ENCODE assay signal across 32 cellular contexts in the genomic region with DNA sequence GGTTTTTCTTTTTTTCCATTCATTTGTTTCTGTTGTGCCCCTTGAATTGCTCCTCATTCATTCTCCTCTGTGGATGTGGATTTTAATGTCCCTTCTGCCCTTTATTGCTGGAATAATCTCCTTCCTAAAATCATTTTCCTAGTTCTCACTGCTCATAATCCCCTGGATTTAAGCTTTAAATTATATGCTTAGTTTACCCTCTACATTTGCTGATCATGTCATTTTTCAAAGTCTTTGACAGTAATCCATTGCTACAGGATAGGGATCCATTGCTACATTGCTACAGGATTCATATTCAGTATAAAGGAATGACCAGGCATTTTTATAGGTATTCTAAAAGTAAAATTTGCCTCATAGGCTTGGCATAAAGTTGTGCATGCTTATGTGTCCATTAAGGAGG.
"Had no signal": no experiment of that assay in that cellular context is flagged by ENCODE, and none has a peak within 500 bp of the region (broad histone marks: within the 10 kb centered on the region; RNA-seq: fewer than 3 reads in every experiment).

No MANE protein-coding gene starts in this region.

- H3K4me3 ChIP-seq: ascending aorta, cardiac muscle cell had no signal

- H3K36me3 ChIP-seq: ascending aorta, cardiac muscle cell had no signal

- H3K9me3 ChIP-seq: ascending aorta had no signal

- H3K4me1 ChIP-seq: ascending aorta had no signal

- FAIRE-seq: bronchial epithelial cell, TTC549 had no signal

- H3K27me3 ChIP-seq: ascending aorta, cardiac muscle cell had no signal

- H3K27ac ChIP-seq: ascending aorta, cardiac muscle cell, VCaP had no signal

- DNase-seq: activated B cell treated with CpG ODN at 0.5 μM for 24 hours; activated CD4-positive, alpha-beta memory T cell treated with anti-CD3 and anti-CD28 coated beads for 36 hours; activated CD4-positive, alpha-beta T cell treated with anti-CD3 and anti-CD28 coated beads for 4 hours; activated CD4-positive, alpha-beta T cell treated with anti-CD3 and anti-CD28 coated beads, Interleukin-2, amount 10 ng/mL, durations not matched to agents 24 days and 14 days; activated CD4-positive, alpha-beta T cell treated with anti-CD3 and anti-CD28 coated beads, Interleukin-2, amount 50 U/mL, for 1 hour; activated CD4-positive, alpha-beta T cell treated with anti-CD3 and anti-CD28 coated beads, Interleukin-2, amount 50 U/mL, for 4 hours; activated CD4-positive, CD25-positive, alpha-beta regulatory T cell treated with anti-CD3 and anti-CD28 coated beads, Interleukin-2, amount 50 U/mL, for 72 hours; activated CD8-positive, alpha-beta memory T cell treated with anti-CD3 and anti-CD28 coated beads, Interleukin-2, amount 50 U/mL, for 4 hours; activated CD8-positive, alpha-beta T cell treated with anti-CD3 and anti-CD28 coated beads for 36 hours; activated effector memory CD4-positive, alpha-beta T cell treated with anti-CD3 and anti-CD28 coated beads, Interleukin-2, amount 50 U/mL, for 16 hours; activated gamma-delta T cell treated with Interleukin-2 at 50 U/mL for 16 hours; activated naive CD4-positive, alpha-beta T cell treated with anti-CD3 and anti-CD28 coated beads, Interleukin-2, amount 10 ng/mL, durations not matched to agents 7 days and 5 days; activated naive CD4-positive, alpha-beta T cell treated with Interleukin-2 at 50 U/mL for 16 hours; activated naive CD8-positive, alpha-beta T cell treated with anti-CD3 and anti-CD28 coated beads, Interleukin-2, amount 10 ng/mL, durations not matched to agents 7 days and 5 days; activated naive CD8-positive, alpha-beta T cell treated with anti-CD3 and anti-CD28 coated beads, Interleukin-2, amount 50 U/mL, for 24 hours; activated T-cell treated with anti-CD3 and anti-CD28 coated beads for 4 hours; activated T-cell treated with anti-CD3 and anti-CD28 coated beads, Interleukin-2, amount 50 U/mL, for 1 hour; activated T-cell treated with anti-CD3 and anti-CD28 coated beads, Interleukin-2, amount 50 U/mL, for 4 hours; activated T-cell treated with anti-CD3 and anti-CD28 coated beads, Interleukin-2, amount 50 U/mL, for 72 hours; amygdala; anterior cingulate cortex; caudate nucleus; cerebellar nuclear complex; T-helper 1 cell; T-helper 2 cell; T-helper 9 cell had no signal

- ATAC-seq: activated CD8-positive, alpha-beta T cell treated with anti-CD3 and anti-CD28 coated beads for 36 hours; activated naive CD8-positive, alpha-beta T cell treated with anti-CD3 and anti-CD28 coated beads, Interleukin-2, amount 50 U/mL, for 24 hours; activated T-cell treated with anti-CD3 and anti-CD28 coated beads, Interleukin-2, amount 50 U/mL, for 4 hours; activated T-cell treated with anti-CD3 and anti-CD28 coated beads, Interleukin-2, amount 50 U/mL, for 72 hours; activated T-helper 17 cell treated with anti-CD3 and anti-CD28 coated beads, Interleukin-2, amount 50 U/mL, for 72 hours had no signal
